Comparison of ENCODE assay signal across 8 cellular contexts in genomic region chr12:53441040-53441833, GRCh38. TPM values are rescaled to one million over a fixed set of nuclear protein-coding genes. Genes with fewer than 3 reads are reported as not detected.
A peak's percentile ranks its signal among the peaks of the same experiment; 100 is the strongest.
DNase-seq lines count a peak whose midpoint lies in the region; FAIRE-seq and TF ChIP-seq lines count a peak whose summit lies in the region.

PRR13 (plus strand) TSS chr12:53441734; CDS start chr12:53442715, 981 bp downstream.

- H3K27ac ChIP-seq in neutrophil (peak within 1 kb of the TSS; percentile 96), substantia nigra (ENCODE audit: low read depth, low read length, poor library complexity, severe bottlenecking) (peak within 1 kb of the TSS; percentile 85)

- H3K4me3 ChIP-seq in HFF-Myc (replicated peaks; ENCODE audit: low read depth, low read length): peak within 1 kb of the TSS; percentile 99
- H3K4me3 ChIP-seq in neutrophil (ENCODE audit: low read depth in 1 of 2, low read length in 1 of 2): peak within 1 kb of the TSS; percentile 94 to 96

- H3K4me1 Mint-ChIP-seq in activated naive CD4-positive, alpha-beta T cell treated with anti-CD3 and anti-CD28 coated beads for 36 hours (ENCODE audit: low read depth): peaks cover 38% of the 10 kb centered on the region

- intact Hi-C loops in activated naive CD4-positive, alpha-beta T cell treated with anti-CD3 and anti-CD28 coated beads for 36 hours (cut with micrococcal nuclease): loop anchor here (1.0 to 2.0 kb wide), 8 partner anchors 10 to 220 kb away; partner anchors contain the start of genes ATF7, PFDN5 and SP1

- H3K27ac Mint-ChIP-seq in activated naive CD4-positive, alpha-beta T cell treated with anti-CD3 and anti-CD28 coated beads for 36 hours: peak within 1 kb of the TSS; percentile 98

- peaks cover 29% of the 10 kb centered on the region for H3K36me3 Mint-ChIP-seq in activated naive CD4-positive, alpha-beta T cell treated with anti-CD3 and anti-CD28 coated beads for 36 hours (ENCODE audit: low read depth)

- DNase-seq in GM04503 (ENCODE audit: low read depth) (peak; percentile 98), HFF-Myc (ENCODE audit: extremely low read depth, low read depth) (peak; percentile 97), NAMALWA (ENCODE audit: low spot score) (peak; percentile 99), SK-N-DZ (ENCODE audit: low spot score) (peak; percentile 99), frontal cortex (ENCODE audit: low spot score in 2 of 2) (peak; percentile 84 to 93), substantia nigra (lab: John Stamatoyannopoulos, UW) (peak; percentile 30 to 99 (median 96))
- peak; percentile 100 for DNase-seq in activated naive CD4-positive, alpha-beta T cell treated with anti-CD3 and anti-CD28 coated beads for 36 hours

- TF ChIP-seq CTCF in HFF-Myc (IDR thresholded peaks at IDR 0.05; ENCODE audit: low read depth, low read length, missing control alignments) (no peak), neutrophil (IDR thresholded peaks at IDR 0.05) (peak; percentile 38)

- no peaks in the 10 kb centered on the region for H3K9me3 ChIP-seq in neutrophil

- H3K27me3 Mint-ChIP-seq in activated naive CD4-positive, alpha-beta T cell treated with anti-CD3 and anti-CD28 coated beads for 36 hours (ENCODE audit: low read depth): no peaks in the 10 kb centered on the region

- peaks cover 44 to 53% of the 10 kb centered on the region in 2 experiments for H3K4me1 ChIP-seq in neutrophil (ENCODE audit: control insufficient read depth in 1 of 2, insufficient read depth in 1 of 2, low read depth in 1 of 2, low read length in 1 of 2)

- FAIRE-seq in frontal cortex (lab: Jason Lieb, UNC): peak; percentile 28

- H3K9me3 Mint-ChIP-seq in activated naive CD4-positive, alpha-beta T cell treated with anti-CD3 and anti-CD28 coated beads for 36 hours: no peaks in the 10 kb centered on the region

- CTCF ChIA-PET in activated naive CD4-positive, alpha-beta T cell treated with anti-CD3 and anti-CD28 coated beads for 36 hours (lab: Charles Lee): interaction anchor here (0.6 to 2.4 kb wide), 8 partner anchors 10 to 204 kb away, joined by 3 to 7 read pairs (median 4); no protein-coding TSS in a partner anchor

- H3K4me3 Mint-ChIP-seq in activated naive CD4-positive, alpha-beta T cell treated with anti-CD3 and anti-CD28 coated beads for 36 hours: peak within 1 kb of the TSS; percentile 90

- peaks cover 35% of the 10 kb centered on the region for H3K36me3 ChIP-seq in neutrophil

- no peaks in the 10 kb centered on the region for H3K27me3 ChIP-seq in neutrophil

RNA-seq across cellular contexts. Expression of gene PRR13, which starts in this region (rescaled TPM):
- 41.3 and 50.4 TPM in 2 replicates for polyA plus RNA-seq in SK-N-DZ (2014; cell fraction: cytosol; rRNA removed)
- polyA plus RNA-seq in SK-N-DZ (2014; cell fraction: nucleus; rRNA removed): 15.8 and 50.5 TPM in 2 replicates
- total RNA-seq in activated naive CD4-positive, alpha-beta T cell treated with anti-CD3 and anti-CD28 coated beads for 36 hours: 100 to 1,000 TPM; 207 to 216 TPM
- total RNA-seq in frontal cortex: 4.9 TPM

Comparison
In these comparisons a context has a peak if more than half of its experiments do, and no peak if none do; other contexts are left out.
1. Peak in every context shown above with its lines: DNase-seq, H3K4me3 ChIP-seq and H3K27ac ChIP-seq.
2. RNA of gene PRR13 (total RNA-seq): 207 to 216 TPM in activated naive CD4-positive, alpha-beta T cell treated with anti-CD3 and anti-CD28 coated beads for 36 hours; 4.9 TPM in frontal cortex (single experiment); every median in the first group is over 10 times any median in the second.